In the genomic region with DNA sequence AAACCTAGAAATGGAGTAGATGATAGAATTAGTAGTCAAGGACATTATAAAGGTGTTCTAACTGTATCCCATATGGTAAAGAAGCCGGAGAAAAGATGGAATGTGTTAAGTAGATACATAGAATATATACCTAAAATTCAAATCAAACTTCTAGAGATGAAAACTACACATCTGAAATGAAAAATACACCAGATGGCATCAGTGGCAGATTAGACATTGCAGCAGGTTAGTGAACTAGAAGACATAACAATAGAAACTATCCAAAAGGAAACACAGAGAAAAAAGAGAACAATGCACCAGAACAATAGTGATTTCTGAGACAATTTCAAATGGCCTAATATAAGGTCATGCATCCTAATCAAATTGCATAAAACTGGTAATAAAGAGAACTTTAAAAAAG, we compare ENCODE assay signal across 4 cellular contexts.
A peak's percentile ranks its signal among the peaks of the same experiment; 100 is the strongest.
TF ChIP-seq lines count a peak whose summit lies in the region.

No MANE protein-coding gene starts in this region.

TF ChIP-seq in HepG2, 621 proteins besides CTCF, POLR2A, EP300 and RAD21:
- TF ChIP-seq ZNF160 (CRISPR knock-in tag; IDR thresholded peaks at IDR 0.05) (peak; percentile 73; the same call in 1 of the 2 replicates), POLR2AphosphoS5 (IDR thresholded peaks at IDR 0.05; ENCODE audit: low read depth, low read length) (no peak)

TF ChIP-seq in HEK293, 187 proteins besides CTCF, POLR2A, EP300 and RAD21:
- TF ChIP-seq SETDB1 (IDR thresholded peaks at IDR 0.05; ENCODE audit: insufficient read length, low read length) (peak; percentile 61), OSR2 (tag by site-specific recombination; IDR thresholded peaks at IDR 0.05) (no peak)

TF ChIP-seq in GM12878, 131 proteins besides CTCF, POLR2A, EP300 and RAD21:
- TF ChIP-seq SREBF1 (IDR thresholded peaks at IDR 0.05; ENCODE audit: low read length), result no peak
- TF ChIP-seq CBX5 (IDR thresholded peaks at IDR 0.05; ENCODE audit: low read depth), result 0 out of 2 replicates have a peak, but pooled peaks have one; percentile 34

TF ChIP-seq in K562, 482 proteins besides CTCF, POLR2A, EP300 and RAD21:
- no peak for TF ChIP-seq SMAD3 (CRISPR knock-in tag; conservative IDR thresholded peaks at IDR 0.05)
- TF ChIP-seq TRIM28 (IDR thresholded peaks at IDR 0.05), result peak; percentile 74; the same call in 1 of the 2 replicates
- TF ChIP-seq, protein P1, sequence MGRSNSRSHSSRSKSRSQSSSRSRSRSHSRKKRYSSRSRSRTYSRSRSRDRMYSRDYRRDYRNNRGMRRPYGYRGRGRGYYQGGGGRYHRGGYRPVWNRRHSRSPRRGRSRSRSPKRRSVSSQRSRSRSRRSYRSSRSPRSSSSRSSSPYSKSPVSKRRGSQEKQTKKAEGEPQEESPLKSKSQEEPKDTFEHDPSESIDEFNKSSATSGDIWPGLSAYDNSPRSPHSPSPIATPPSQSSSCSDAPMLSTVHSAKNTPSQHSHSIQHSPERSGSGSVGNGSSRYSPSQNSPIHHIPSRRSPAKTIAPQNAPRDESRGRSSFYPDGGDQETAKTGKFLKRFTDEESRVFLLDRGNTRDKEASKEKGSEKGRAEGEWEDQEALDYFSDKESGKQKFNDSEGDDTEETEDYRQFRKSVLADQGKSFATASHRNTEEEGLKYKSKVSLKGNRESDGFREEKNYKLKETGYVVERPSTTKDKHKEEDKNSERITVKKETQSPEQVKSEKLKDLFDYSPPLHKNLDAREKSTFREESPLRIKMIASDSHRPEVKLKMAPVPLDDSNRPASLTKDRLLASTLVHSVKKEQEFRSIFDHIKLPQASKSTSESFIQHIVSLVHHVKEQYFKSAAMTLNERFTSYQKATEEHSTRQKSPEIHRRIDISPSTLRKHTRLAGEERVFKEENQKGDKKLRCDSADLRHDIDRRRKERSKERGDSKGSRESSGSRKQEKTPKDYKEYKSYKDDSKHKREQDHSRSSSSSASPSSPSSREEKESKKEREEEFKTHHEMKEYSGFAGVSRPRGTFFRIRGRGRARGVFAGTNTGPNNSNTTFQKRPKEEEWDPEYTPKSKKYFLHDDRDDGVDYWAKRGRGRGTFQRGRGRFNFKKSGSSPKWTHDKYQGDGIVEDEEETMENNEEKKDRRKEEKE (IDR thresholded peaks at IDR 0.05; ENCODE audit: borderline replicate concordance in 1 of 2, control insufficient read depth in 1 of 2, low read depth in 2 of 2, low read length in 1 of 2), result no peak
- TF ChIP-seq PYGO2 (tag; IDR thresholded peaks at IDR 0.05), result no peak
- peak in 1 of 2 experiments; percentile 39; a peak in 1 of 3 replicates for TF ChIP-seq CBX3 (IDR thresholded peaks at IDR 0.05; ENCODE audit: borderline replicate concordance in 1 of 2, low read length in 2 of 2)
